ENCODE assay signal across 19 cellular contexts in the genomic region with DNA sequence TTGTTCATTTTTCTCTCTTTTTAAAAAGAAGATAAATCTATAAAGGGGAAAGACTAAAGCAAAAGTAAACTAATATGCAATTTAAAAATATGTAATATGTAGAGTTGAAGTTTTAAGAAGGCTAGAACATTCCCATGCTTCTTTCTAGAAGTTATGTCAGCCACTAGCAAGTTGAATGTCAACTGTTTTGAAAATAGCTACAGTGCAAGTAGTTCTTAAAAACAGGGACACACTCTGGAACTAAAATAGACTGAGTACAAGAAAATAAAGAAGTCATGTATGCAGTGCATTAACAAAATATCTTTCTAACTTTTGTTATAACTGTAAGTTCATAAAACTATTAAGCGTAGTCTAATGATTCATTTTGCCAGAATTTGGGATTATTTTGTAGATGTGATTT. TPM values are rescaled to one million over a fixed set of nuclear protein-coding genes. Genes with fewer than 3 reads are reported as not detected.
A peak's percentile ranks its signal among the peaks of the same experiment; 100 is the strongest.
DNase-seq lines count a peak whose midpoint lies in the region; ATAC-seq and TF ChIP-seq lines count a peak whose summit lies in the region.
"Had no signal": no experiment of that assay in that cellular context is flagged by ENCODE, and none has a peak within 500 bp of the region (broad histone marks: within the 10 kb centered on the region; RNA-seq: fewer than 3 reads in every experiment).

No MANE protein-coding gene starts in this region.

- intact Hi-C loops in heart right ventricle (cut with DNase I): no loop called here
- intact Hi-C loops in right cardiac atrium (cut with DNase I): no loop called here

- peaks cover 0 to 39% (median 12%) of the 10 kb centered on the region in 9 donors for H3K4me1 ChIP-seq in heart right ventricle
- no peaks in the 10 kb centered on the region for H3K4me1 ChIP-seq in right cardiac atrium (ENCODE audit: control insufficient read depth, insufficient read depth, low read length)
- H3K4me1 ChIP-seq in Loucy (ENCODE audit: insufficient read depth, low read length, poor library complexity, severe bottlenecking): peaks cover 44% of the 10 kb centered on the region
- H3K4me1 ChIP-seq in right atrium auricular region: peaks cover 0 to 17% of the 10 kb centered on the region in 2 donors

- no peaks in the 10 kb centered on the region for H3K9me2 ChIP-seq in Loucy (replicated peaks; ENCODE audit: low read depth, low read length)

- no peak overlapping the region for H3K4me3 ChIP-seq in heart right ventricle
- no peak overlapping the region for H3K4me3 ChIP-seq in right cardiac atrium (ENCODE audit: low read length)
- H3K4me3 ChIP-seq in Loucy (ENCODE audit: low read length, poor library complexity, severe bottlenecking): no peak overlapping the region
- no peak overlapping the region for H3K4me3 ChIP-seq in right atrium auricular region

- H3K9ac ChIP-seq in Loucy (ENCODE audit: low read depth, low read length, poor library complexity, severe bottlenecking): no peak overlapping the region

- 0 to 97% methylated on average over 1 of the region's 1 CpG for WGBS in heart right ventricle, 2 donors
- 0% methylated on average over 1 of the region's 1 CpG for WGBS in right cardiac atrium

- TF ChIP-seq CTCF in heart right ventricle (IDR thresholded peaks at IDR 0.05) (no peak), Loucy (conservative IDR thresholded peaks at IDR 0.05; ENCODE audit: low read length) (no peak), right atrium auricular region (IDR thresholded peaks at IDR 0.05) (no peak)

- H3K9me3 ChIP-seq in heart right ventricle (peaks cover 0 to 4% (median 0%) of the 10 kb centered on the region in 11 donors), right cardiac atrium (ENCODE audit: control insufficient read depth, low read length) (no peaks in the 10 kb centered on the region), Loucy (ENCODE audit: insufficient read depth, low read depth, low read length) (no peaks in the 10 kb centered on the region), right atrium auricular region (no peaks in the 10 kb centered on the region)

- peaks cover 14% of the 10 kb centered on the region for H4K20me1 ChIP-seq in Loucy (ENCODE audit: insufficient read depth, low read length, poor library complexity, severe bottlenecking)

- H3K36me3 ChIP-seq in heart right ventricle: peaks cover 0 to 4% (median 0%) of the 10 kb centered on the region in 9 donors
- H3K36me3 ChIP-seq in Loucy (ENCODE audit: insufficient read depth, low read length): peaks cover 17% of the 10 kb centered on the region; the same call in 1 of the 2 replicates
- H3K36me3 ChIP-seq in right atrium auricular region: no peaks in the 10 kb centered on the region

- H3K27ac ChIP-seq in heart right ventricle (peak overlapping the region in 6 of 10 donors; percentile 24 to 69 (median 48)), right cardiac atrium (ENCODE audit: low read length) (no peak overlapping the region), right atrium auricular region (peak overlapping the region; percentile 48 to 71)

- H3F3A ChIP-seq in Loucy (ENCODE audit: low read depth): peaks cover 4% of the 10 kb centered on the region; the same call in 1 of the 2 replicates

- no peaks in the 10 kb centered on the region for H3K27me3 ChIP-seq in heart right ventricle
- no peaks in the 10 kb centered on the region for H3K27me3 ChIP-seq in right cardiac atrium (ENCODE audit: control insufficient read depth, insufficient read depth)
- no peaks in the 10 kb centered on the region for H3K27me3 ChIP-seq in Loucy (ENCODE audit: insufficient read depth, low read length, poor library complexity, severe bottlenecking)
- H3K27me3 ChIP-seq in right atrium auricular region: no peaks in the 10 kb centered on the region

- peaks cover 55% of the 10 kb centered on the region for H3K79me2 ChIP-seq in Loucy (ENCODE audit: insufficient read depth, low read length)

- ATAC-seq in heart right ventricle (peak in 2 of 8 donors; percentile 63 to 84), right cardiac atrium (no peak)

- no peak overlapping the region for H2AFZ ChIP-seq in Loucy (ENCODE audit: low read length)

- peak overlapping the region; percentile 78 for H3K4me2 ChIP-seq in Loucy (ENCODE audit: low read depth, low read length, poor library complexity, severe bottlenecking)

- DNase-seq in heart right ventricle: no peak
- no peak for DNase-seq in right cardiac atrium
- DNase-seq in right atrium auricular region (ENCODE audit: low spot score): no peak
- DNase-seq in T1000 (lab: John Stamatoyannopoulos, UW): no peak
- DNase-seq in LoVo (ENCODE audit: low spot score): no peak
- DNase-seq: C1 segment of cervical spinal cord; Calu3; CD4-positive, alpha-beta memory T cell; COR-L47; DMS53; DMS79 treated with DMSO at 0.1 percent for 48 hours; GF-D8; GOT3; H7; HCEC 1CT had no signal

RNA-seq across cellular contexts. Expression of gene TMEM38B, which starts 7.9 kb away (rescaled TPM):
- total RNA-seq in heart right ventricle (10 to 100 TPM; 49.1 to 68.4 (median 55.2) TPM), right cardiac atrium (10 to 100 TPM; 54.6 to 88.9 (median 68.8) TPM), right atrium auricular region (10 to 100 TPM; 38.1 to 56.7 TPM)
- polyA plus RNA-seq in heart right ventricle (10 to 100 TPM; 13.5 to 17.0 TPM), right cardiac atrium (32.4 TPM)

RNA-seq across cellular contexts. Expression of gene TAL2, which starts 40.0 kb away (rescaled TPM):
- total RNA-seq in heart right ventricle: not detected
- under 1 TPM in 1 of 2 donors, not detected in 1; 0.09 TPM for polyA plus RNA-seq in heart right ventricle
- not detected for total RNA-seq in right cardiac atrium
- polyA plus RNA-seq in right cardiac atrium: 0.16 TPM
- not detected for total RNA-seq in right atrium auricular region
- total RNA-seq: A172; A673; Calu3; CD4-positive, alpha-beta memory T cell; G401; H7 had no signal
- polyA plus RNA-seq: CD4-positive, alpha-beta memory T cell had no signal
